Comparison of ENCODE assay signal across 11 cellular contexts in the genomic region with DNA sequence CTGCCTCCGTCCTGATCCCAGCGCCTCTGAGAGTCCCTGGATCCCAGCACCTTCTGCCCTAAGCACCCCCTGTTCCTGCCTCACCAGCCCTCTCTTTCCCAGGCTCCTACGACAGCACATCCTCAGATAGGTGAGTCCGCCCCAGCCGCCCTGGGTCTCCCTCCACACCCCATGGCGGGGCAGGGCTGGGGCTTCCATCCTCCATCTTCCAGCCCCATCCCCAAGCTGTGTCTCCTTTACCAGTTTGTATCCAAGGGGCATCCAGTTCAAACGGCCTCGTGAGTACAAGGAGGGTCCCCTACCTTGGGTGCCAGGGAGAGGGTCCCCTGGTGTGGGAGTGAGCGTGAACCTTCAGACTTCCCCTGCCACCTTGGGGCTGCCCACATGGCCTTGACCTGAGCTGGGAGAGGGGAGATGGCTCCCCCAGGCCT. TPM values are rescaled to one million over a fixed set of nuclear protein-coding genes. Genes with fewer than 3 reads are reported as not detected.
A peak's percentile ranks its signal among the peaks of the same experiment; 100 is the strongest.
DNase-seq lines count a peak whose midpoint lies in the region; FAIRE-seq and TF ChIP-seq lines count a peak whose summit lies in the region.
"Had no signal": no experiment of that assay in that cellular context is flagged by ENCODE, and none has a peak within 500 bp of the region (broad histone marks: within the 10 kb centered on the region; RNA-seq: fewer than 3 reads in every experiment).

No MANE protein-coding gene starts in this region.

- in situ Hi-C loops in brain microvascular endothelial cell (cut with HindIII; ENCODE audit: low pct_ligation_motif_present, low sequenced_read_pairs): no loop called here

- no peak for TF ChIP-seq CTCF in DOHH2 (IDR thresholded peaks at IDR 0.05; ENCODE audit: low read depth, low read length, poor library complexity, severe bottlenecking)
- no peak for TF ChIP-seq CTCF in OCI-LY7 (conservative IDR thresholded peaks at IDR 0.05; ENCODE audit: low read length)
- TF ChIP-seq CTCF in colonic mucosa (IDR thresholded peaks at IDR 0.05): no peak
- no peak for TF ChIP-seq CTCF in brain microvascular endothelial cell (IDR thresholded peaks at IDR 0.05; ENCODE audit: low read depth, low read length, missing control alignments)
- TF ChIP-seq CTCF in D721Med (IDR thresholded peaks at IDR 0.05; ENCODE audit: insufficient read depth, missing control alignments): no peak

- intact Hi-C loops in OCI-LY7 (cut with micrococcal nuclease; ENCODE audit: unreplicated experiment): no loop called here
- intact Hi-C loops in colonic mucosa (cut with DNase I): no loop called here

- H3K9me3 ChIP-seq in DOHH2 (ENCODE audit: control insufficient read depth, insufficient read depth, low read length) (peaks cover 9% of the 10 kb centered on the region; the same call in 1 of the 2 replicates), OCI-LY7 (ENCODE audit: low read length) (peaks cover 10% of the 10 kb centered on the region), colonic mucosa (no peaks in the 10 kb centered on the region)
- H3K9me3 ChIP-seq: pancreas had no signal

- no TSS peak for BruUV-seq in OCI-LY7 (replicated peaks; lab: Mats Ljungman, UMichigan)

- H3K4me3 ChIP-seq in DOHH2 (ENCODE audit: low read length): no peak overlapping the region; the same call in 1 of the 2 replicates
- peak overlapping the region; percentile 68 for H3K4me3 ChIP-seq in OCI-LY7 (ENCODE audit: low read depth, low read length, poor library complexity, severe bottlenecking)
- H3K4me3 ChIP-seq in colonic mucosa: peak overlapping the region; percentile 15
- no peak overlapping the region for H3K4me3 ChIP-seq in brain microvascular endothelial cell (ENCODE audit: low read depth, low read length)
- H3K4me3 ChIP-seq: cardiac muscle cell, hepatocyte, pancreas had no signal

- no peak overlapping the region for H2AFZ ChIP-seq in OCI-LY7 (ENCODE audit: low read length)
- H2AFZ ChIP-seq: hepatocyte had no signal

- peaks cover 16% of the 10 kb centered on the region for H3K36me3 ChIP-seq in DOHH2 (ENCODE audit: control insufficient read depth, low read length)
- peaks cover 27% of the 10 kb centered on the region for H3K36me3 ChIP-seq in OCI-LY7 (ENCODE audit: insufficient read depth, low read length)
- H3K36me3 ChIP-seq in colonic mucosa: no peaks in the 10 kb centered on the region
- H3K36me3 ChIP-seq in brain microvascular endothelial cell (replicated peaks): peaks cover 60% of the 10 kb centered on the region

- H4K20me1 ChIP-seq in DOHH2 (ENCODE audit: control insufficient read depth, insufficient read depth, low read depth, low read length) (no peaks in the 10 kb centered on the region), OCI-LY7 (ENCODE audit: insufficient read depth, low read length) (no peaks in the 10 kb centered on the region)

- peak overlapping the region; percentile 69 for H3K4me2 ChIP-seq in DOHH2 (ENCODE audit: low read length)
- peak overlapping the region; percentile 68 for H3K4me2 ChIP-seq in OCI-LY7 (ENCODE audit: low read length)
- H3K4me2 ChIP-seq: hepatocyte had no signal

- H3K4me1 ChIP-seq in DOHH2 (ENCODE audit: control insufficient read depth, low read length) (peaks cover 16% of the 10 kb centered on the region), OCI-LY7 (ENCODE audit: insufficient read depth, low read length, poor library complexity, severe bottlenecking) (peaks cover 17% of the 10 kb centered on the region), colonic mucosa (no peaks in the 10 kb centered on the region)
- H3K4me1 ChIP-seq: pancreas had no signal

- H3K9ac ChIP-seq in colonic mucosa (ENCODE audit: low read depth in 2 of 2, low read length in 2 of 2): peak overlapping the region; percentile 21 to 50

- H3K9me2 ChIP-seq in DOHH2 (replicated peaks; ENCODE audit: control insufficient read depth, low read length): no peaks in the 10 kb centered on the region
- H3K9me2 ChIP-seq in OCI-LY7 (ENCODE audit: insufficient read depth, low read length): no peaks in the 10 kb centered on the region

- CTCF ChIA-PET in OCI-LY7 (lab: Charles Lee; ENCODE audit: unreplicated experiment): interaction anchor here (1.1 kb wide), 1 partner anchor 10 kb away, joined by 3 read pairs; no protein-coding TSS in a partner anchor

- H3K27me3 ChIP-seq in DOHH2 (ENCODE audit: control insufficient read depth, low read length) (no peaks in the 10 kb centered on the region), colonic mucosa (no peaks in the 10 kb centered on the region), brain microvascular endothelial cell (replicated peaks) (no peaks in the 10 kb centered on the region)
- H3K27me3 ChIP-seq: cardiac muscle cell, hepatocyte, pancreas had no signal

- H3K27ac ChIP-seq in DOHH2 (ENCODE audit: low read depth, low read length) (no peak overlapping the region), OCI-LY7 (ENCODE audit: low read depth, low read length, poor library complexity, severe bottlenecking) (peak overlapping the region; percentile 34), colonic mucosa (peak overlapping the region; percentile 17), brain microvascular endothelial cell (no peak overlapping the region)
- H3K27ac ChIP-seq: cardiac muscle cell, hepatocyte, pancreas had no signal

- no peaks in the 10 kb centered on the region for H3F3A ChIP-seq in DOHH2 (ENCODE audit: control insufficient read depth, insufficient read depth)

- no peak for DNase-seq in OCI-LY7 (ENCODE audit: low spot score)
- no peak for DNase-seq in colonic mucosa
- DNase-seq in stimulated activated CD8-positive, alpha-beta memory T cell treated with anti-CD3 and anti-CD28 coated beads, Interleukin-4, amount 100 ng/mL, for 48 hours: peak; percentile 52
- DNase-seq in OCI-M2 (lab: John Stamatoyannopoulos, UW; ENCODE audit: unreplicated experiment): no peak
- no peak for DNase-seq in brain microvascular endothelial cell
- no peak for DNase-seq in D721Med (ENCODE audit: insufficient read length, low spot score)

- H3K79me2 ChIP-seq in DOHH2 (ENCODE audit: control insufficient read depth, low read length): no peaks in the 10 kb centered on the region
- H3K79me2 ChIP-seq in OCI-LY7 (ENCODE audit: insufficient read depth, low read depth, low read length): no peaks in the 10 kb centered on the region
- H3K79me2 ChIP-seq: hepatocyte had no signal

- no peak for FAIRE-seq in D721Med (lab: Jason Lieb, UNC)
- FAIRE-seq: pancreas had no signal

- POLR2A ChIA-PET in OCI-LY7 (lab: Charles Lee): interaction anchor here (1.4 kb wide), 1 partner anchor 11 kb away, joined by 6 read pairs; no protein-coding TSS in a partner anchor

RNA-seq across cellular contexts. Expression of gene LAT, which starts 0.8 kb away (rescaled TPM):
- 17.5 and 17.7 TPM in 2 replicates for total RNA-seq in OCI-LY7 (2014; rRNA removed; shearing (Covaris generic))
- total RNA-seq in OCI-LY7 (2022) (19.8 and 20.0 TPM in 2 replicates), colonic mucosa (1 to 10 TPM; 3.7 to 7.3 TPM)

RNA-seq across cellular contexts. Expression of gene SPNS1, which starts 11.0 kb away (rescaled TPM):
- total RNA-seq in OCI-LY7 (2014; rRNA removed; shearing (Covaris generic)): 12.4 and 20.1 TPM in 2 replicates
- total RNA-seq in OCI-LY7 (2022) (20.4 and 21.5 TPM in 2 replicates), colonic mucosa (10 to 100 TPM; 30.3 to 56.3 TPM)

RNA-seq across cellular contexts. Expression of gene NFATC2IP, which starts 34.9 kb away (rescaled TPM):
- total RNA-seq in OCI-LY7 (2014; rRNA removed; shearing (Covaris generic)): 68.8 and 73.0 TPM in 2 replicates
- total RNA-seq in OCI-LY7 (2022): 104 and 114 TPM in 2 replicates
- 10 to 100 TPM; 33.3 to 57.1 TPM for total RNA-seq in colonic mucosa

RNA-seq across cellular contexts. Expression of gene CD19, which starts 53.9 kb away (rescaled TPM):
- 139 and 141 TPM in 2 replicates for total RNA-seq in OCI-LY7 (2014; rRNA removed; shearing (Covaris generic))
- total RNA-seq in OCI-LY7 (2022) (131 and 134 TPM in 2 replicates), colonic mucosa (under 1 TPM; 0.40 to 0.74 TPM)
- total RNA-seq: hepatocyte, MCF 10A had no signal

Comparison
In these comparisons a context has a peak if more than half of its experiments do, and no peak if none do; other contexts are left out.
1. H3K27ac ChIP-seq: peak in OCI-LY7 (single experiment) and colonic mucosa (single experiment); none in DOHH2 (single experiment) and brain microvascular endothelial cell (single experiment).
2. H3K4me3 ChIP-seq: peak in OCI-LY7 (single experiment) and colonic mucosa (single experiment); none in DOHH2 (single experiment) and brain microvascular endothelial cell (single experiment).